Comparison of ENCODE assay signal across 18 cellular contexts in the genomic region with DNA sequence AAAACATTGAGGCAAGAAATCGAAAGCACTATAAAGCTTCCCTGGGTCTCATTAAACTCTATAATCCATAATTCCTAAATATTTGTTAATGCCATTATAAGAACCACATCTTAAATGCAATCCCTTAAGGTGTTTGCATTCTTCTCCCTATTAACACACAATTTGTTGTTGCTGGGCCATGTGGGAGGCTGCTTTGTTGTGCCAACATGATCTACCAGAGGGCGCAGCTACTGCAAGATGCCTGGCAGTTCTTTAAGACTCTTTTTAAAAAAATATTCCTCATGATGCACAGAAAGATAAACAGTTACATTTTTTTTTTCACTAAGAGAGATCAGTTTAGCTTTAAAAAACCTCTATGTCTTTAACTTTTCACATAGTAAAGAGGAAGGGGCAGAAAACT.
"Had no signal": no experiment of that assay in that cellular context is flagged by ENCODE, and none has a peak within 500 bp of the region (broad histone marks: within the 10 kb centered on the region; RNA-seq: fewer than 3 reads in every experiment).

No MANE protein-coding gene starts in this region.

- FAIRE-seq: kidney had no signal

- H3K27ac Mint-ChIP-seq: activated naive CD4-positive, alpha-beta T cell treated with anti-CD3 and anti-CD28 coated beads, Interleukin-2, amount 50 U/mL, for 72 hours; nephron progenitor cell had no signal

- H3K27ac ChIP-seq: body of pancreas, heart left ventricle, left ventricle myocardium inferior, psoas muscle, upper lobe of left lung had no signal

- H3K9me3 ChIP-seq: body of pancreas, heart left ventricle, left ventricle myocardium inferior, psoas muscle, upper lobe of left lung had no signal

- H3K27me3 ChIP-seq: body of pancreas, heart left ventricle, upper lobe of left lung had no signal

- H3K4me1 ChIP-seq: body of pancreas, heart left ventricle, left ventricle myocardium inferior, psoas muscle, upper lobe of left lung had no signal

- DNase-seq: activated CD4-positive, alpha-beta T cell treated with anti-CD3 and anti-CD28 coated beads for 1 hour; activated CD4-positive, alpha-beta T cell treated with anti-CD3 and anti-CD28 coated beads, Interleukin-2, amount 50 U/mL, for 48 hours; activated effector memory CD4-positive, alpha-beta T cell treated with anti-CD3 and anti-CD28 coated beads, Interleukin-2, amount 50 U/mL, for 16 hours; activated T-cell treated with anti-CD3 and anti-CD28 coated beads, Interleukin-2, amount 50 U/mL, for 4 hours; amniotic stem cell; body of pancreas; foreskin melanocyte; heart left ventricle; kidney; left ventricle myocardium inferior; mesenchymal stem cell; nephron progenitor cell; psoas muscle; stimulated activated naive CD4-positive, alpha-beta T cell treated with Interleukin-2 at 50 U/mL for 16 hours; T-helper 9 cell; upper lobe of left lung had no signal

- H3K4me3 ChIP-seq: body of pancreas, heart left ventricle, left ventricle myocardium inferior, psoas muscle, upper lobe of left lung had no signal

- H3K4me3 Mint-ChIP-seq: activated T-cell treated with anti-CD3 and anti-CD28 coated beads, Interleukin-2, amount 50 U/mL, for 4 hours; nephron progenitor cell had no signal

- H3K36me3 Mint-ChIP-seq: activated naive CD4-positive, alpha-beta T cell treated with anti-CD3 and anti-CD28 coated beads, Interleukin-2, amount 50 U/mL, for 72 hours had no signal

- H3K4me1 Mint-ChIP-seq: nephron progenitor cell had no signal

- H3K9me3 Mint-ChIP-seq: activated naive CD4-positive, alpha-beta T cell treated with anti-CD3 and anti-CD28 coated beads, Interleukin-2, amount 50 U/mL, for 72 hours; activated T-cell treated with anti-CD3 and anti-CD28 coated beads, Interleukin-2, amount 50 U/mL, for 4 hours; nephron progenitor cell had no signal

- ATAC-seq: activated naive CD4-positive, alpha-beta T cell treated with anti-CD3 and anti-CD28 coated beads, Interleukin-2, amount 50 U/mL, for 72 hours; activated T-cell treated with anti-CD3 and anti-CD28 coated beads, Interleukin-2, amount 50 U/mL, for 4 hours; body of pancreas; heart left ventricle; psoas muscle; sciatic nerve had no signal
